In genomic region chr14:92460916-92461579, GRCh38 we compare ENCODE assay signal across 1 cellular context.
A peak's percentile ranks its signal among the peaks of the same experiment; 100 is the strongest.
TF ChIP-seq lines count a peak whose summit lies in the region.

No MANE protein-coding gene starts in this region.

TF ChIP-seq in GM12878, 131 proteins besides CTCF, POLR2A, EP300 and RAD21 (continued from another document and continues in another):
- TF ChIP-seq, protein P1, sequence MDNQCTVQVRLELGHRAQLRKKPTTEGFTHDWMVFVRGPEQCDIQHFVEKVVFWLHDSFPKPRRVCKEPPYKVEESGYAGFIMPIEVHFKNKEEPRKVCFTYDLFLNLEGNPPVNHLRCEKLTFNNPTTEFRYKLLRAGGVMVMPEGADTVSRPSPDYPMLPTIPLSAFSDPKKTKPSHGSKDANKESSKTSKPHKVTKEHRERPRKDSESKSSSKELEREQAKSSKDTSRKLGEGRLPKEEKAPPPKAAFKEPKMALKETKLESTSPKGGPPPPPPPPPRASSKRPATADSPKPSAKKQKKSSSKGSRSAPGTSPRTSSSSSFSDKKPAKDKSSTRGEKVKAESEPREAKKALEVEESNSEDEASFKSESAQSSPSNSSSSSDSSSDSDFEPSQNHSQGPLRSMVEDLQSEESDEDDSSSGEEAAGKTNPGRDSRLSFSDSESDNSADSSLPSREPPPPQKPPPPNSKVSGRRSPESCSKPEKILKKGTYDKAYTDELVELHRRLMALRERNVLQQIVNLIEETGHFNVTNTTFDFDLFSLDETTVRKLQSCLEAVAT (IDR thresholded peaks at IDR 0.05), result no peak
- TF ChIP-seq CHD4 (IDR thresholded peaks at IDR 0.05), result no peak
- TF ChIP-seq JUNB (IDR thresholded peaks at IDR 0.05), result no peak
- no peak for TF ChIP-seq CBX3 (IDR thresholded peaks at IDR 0.05; ENCODE audit: borderline replicate concordance, low read depth)
- no peak for TF ChIP-seq ELK1 (IDR thresholded peaks at IDR 0.05; ENCODE audit: low read depth, low read length)
- TF ChIP-seq TBL1XR1 (IDR thresholded peaks at IDR 0.05; ENCODE audit: low read depth, low read length), result no peak
- TF ChIP-seq SPI1 (IDR thresholded peaks at IDR 0.05; ENCODE audit: borderline replicate concordance, insufficient read depth, low read depth, low read length), result peak; percentile 66
- peak; percentile 51; the same call in 1 of the 2 replicates for TF ChIP-seq RAD51 (IDR thresholded peaks at IDR 0.05)
- TF ChIP-seq TARDBP (IDR thresholded peaks at IDR 0.05; ENCODE audit: borderline replicate concordance), result no peak
- TF ChIP-seq E4F1 (IDR thresholded peaks at IDR 0.05; ENCODE audit: borderline replicate concordance, partially characterized antibody), result no peak
- no peak for TF ChIP-seq RBBP5 (conservative IDR thresholded peaks at IDR 0.05)
- no peak for TF ChIP-seq FOXK2 (IDR thresholded peaks at IDR 0.05)
- no peak for TF ChIP-seq NR2F1 (conservative IDR thresholded peaks at IDR 0.05)
- no peak for TF ChIP-seq SREBF1 (IDR thresholded peaks at IDR 0.05; ENCODE audit: low read length)
- TF ChIP-seq TCF12 (IDR thresholded peaks at IDR 0.05; ENCODE audit: low read depth, low read length), result 0 out of 2 replicates have a peak, but pooled peaks have one; percentile 11
- TF ChIP-seq KDM1A (IDR thresholded peaks at IDR 0.05; ENCODE audit: borderline replicate concordance), result no peak
- TF ChIP-seq MYC (IDR thresholded peaks at IDR 0.05; ENCODE audit: insufficient read depth, insufficient read length, insufficient replicate concordance, low read length, severe bottlenecking), result no peak
- no peak for TF ChIP-seq SRF (IDR thresholded peaks at IDR 0.05; ENCODE audit: low read depth in 2 of 2, low read length in 2 of 2)
- TF ChIP-seq ZNF622 (IDR thresholded peaks at IDR 0.05), result no peak
- no peak for TF ChIP-seq PAX8 (IDR thresholded peaks at IDR 0.05)
- TF ChIP-seq, protein P2, sequence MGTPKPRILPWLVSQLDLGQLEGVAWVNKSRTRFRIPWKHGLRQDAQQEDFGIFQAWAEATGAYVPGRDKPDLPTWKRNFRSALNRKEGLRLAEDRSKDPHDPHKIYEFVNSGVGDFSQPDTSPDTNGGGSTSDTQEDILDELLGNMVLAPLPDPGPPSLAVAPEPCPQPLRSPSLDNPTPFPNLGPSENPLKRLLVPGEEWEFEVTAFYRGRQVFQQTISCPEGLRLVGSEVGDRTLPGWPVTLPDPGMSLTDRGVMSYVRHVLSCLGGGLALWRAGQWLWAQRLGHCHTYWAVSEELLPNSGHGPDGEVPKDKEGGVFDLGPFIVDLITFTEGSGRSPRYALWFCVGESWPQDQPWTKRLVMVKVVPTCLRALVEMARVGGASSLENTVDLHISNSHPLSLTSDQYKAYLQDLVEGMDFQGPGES (IDR thresholded peaks at IDR 0.05), result no peak
- TF ChIP-seq ZBTB33 (IDR thresholded peaks at IDR 0.05), result no peak
- no peak for TF ChIP-seq BRCA1 (IDR thresholded peaks at IDR 0.05; ENCODE audit: low read depth, low read length)
- TF ChIP-seq, protein P3, sequence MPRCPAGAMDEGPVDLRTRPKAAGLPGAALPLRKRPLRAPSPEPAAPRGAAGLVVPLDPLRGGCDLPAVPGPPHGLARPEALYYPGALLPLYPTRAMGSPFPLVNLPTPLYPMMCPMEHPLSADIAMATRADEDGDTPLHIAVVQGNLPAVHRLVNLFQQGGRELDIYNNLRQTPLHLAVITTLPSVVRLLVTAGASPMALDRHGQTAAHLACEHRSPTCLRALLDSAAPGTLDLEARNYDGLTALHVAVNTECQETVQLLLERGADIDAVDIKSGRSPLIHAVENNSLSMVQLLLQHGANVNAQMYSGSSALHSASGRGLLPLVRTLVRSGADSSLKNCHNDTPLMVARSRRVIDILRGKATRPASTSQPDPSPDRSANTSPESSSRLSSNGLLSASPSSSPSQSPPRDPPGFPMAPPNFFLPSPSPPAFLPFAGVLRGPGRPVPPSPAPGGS (IDR thresholded peaks at IDR 0.05; ENCODE audit: borderline replicate concordance, insufficient read depth, low read depth, low read length, poor library complexity, severe bottlenecking), result no peak
- TF ChIP-seq POLR2AphosphoS2 (IDR thresholded peaks at IDR 0.05; ENCODE audit: low read depth, low read length), result no peak
- no peak; the same call in 1 of the 2 replicates for TF ChIP-seq NBN (IDR thresholded peaks at IDR 0.05)
- TF ChIP-seq ASH2L (IDR thresholded peaks at IDR 0.05; ENCODE audit: borderline replicate concordance, low read depth), result no peak
- no peak for TF ChIP-seq ZNF207 (IDR thresholded peaks at IDR 0.05; ENCODE audit: borderline replicate concordance)
- peak; percentile 42; the same call in 1 of the 2 replicates for TF ChIP-seq DPF2 (IDR thresholded peaks at IDR 0.05)
- TF ChIP-seq IRF4 (IDR thresholded peaks at IDR 0.05; ENCODE audit: low read depth, low read length), result 0 out of 2 replicates have a peak, but pooled peaks have one; percentile 23
- no peak for TF ChIP-seq ZSCAN29 (IDR thresholded peaks at IDR 0.05)
- peak; percentile 61 to 64 for TF ChIP-seq IKZF2 (IDR thresholded peaks at IDR 0.05)
- TF ChIP-seq, protein P4, sequence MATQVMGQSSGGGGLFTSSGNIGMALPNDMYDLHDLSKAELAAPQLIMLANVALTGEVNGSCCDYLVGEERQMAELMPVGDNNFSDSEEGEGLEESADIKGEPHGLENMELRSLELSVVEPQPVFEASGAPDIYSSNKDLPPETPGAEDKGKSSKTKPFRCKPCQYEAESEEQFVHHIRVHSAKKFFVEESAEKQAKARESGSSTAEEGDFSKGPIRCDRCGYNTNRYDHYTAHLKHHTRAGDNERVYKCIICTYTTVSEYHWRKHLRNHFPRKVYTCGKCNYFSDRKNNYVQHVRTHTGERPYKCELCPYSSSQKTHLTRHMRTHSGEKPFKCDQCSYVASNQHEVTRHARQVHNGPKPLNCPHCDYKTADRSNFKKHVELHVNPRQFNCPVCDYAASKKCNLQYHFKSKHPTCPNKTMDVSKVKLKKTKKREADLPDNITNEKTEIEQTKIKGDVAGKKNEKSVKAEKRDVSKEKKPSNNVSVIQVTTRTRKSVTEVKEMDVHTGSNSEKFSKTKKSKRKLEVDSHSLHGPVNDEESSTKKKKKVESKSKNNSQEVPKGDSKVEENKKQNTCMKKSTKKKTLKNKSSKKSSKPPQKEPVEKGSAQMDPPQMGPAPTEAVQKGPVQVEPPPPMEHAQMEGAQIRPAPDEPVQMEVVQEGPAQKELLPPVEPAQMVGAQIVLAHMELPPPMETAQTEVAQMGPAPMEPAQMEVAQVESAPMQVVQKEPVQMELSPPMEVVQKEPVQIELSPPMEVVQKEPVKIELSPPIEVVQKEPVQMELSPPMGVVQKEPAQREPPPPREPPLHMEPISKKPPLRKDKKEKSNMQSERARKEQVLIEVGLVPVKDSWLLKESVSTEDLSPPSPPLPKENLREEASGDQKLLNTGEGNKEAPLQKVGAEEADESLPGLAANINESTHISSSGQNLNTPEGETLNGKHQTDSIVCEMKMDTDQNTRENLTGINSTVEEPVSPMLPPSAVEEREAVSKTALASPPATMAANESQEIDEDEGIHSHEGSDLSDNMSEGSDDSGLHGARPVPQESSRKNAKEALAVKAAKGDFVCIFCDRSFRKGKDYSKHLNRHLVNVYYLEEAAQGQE (IDR thresholded peaks at IDR 0.05; ENCODE audit: low read depth, low read length), result no peak
- no peak for TF ChIP-seq GABPA (IDR thresholded peaks at IDR 0.05; ENCODE audit: low read depth)
- no peak for TF ChIP-seq ZNF384 (IDR thresholded peaks at IDR 0.05; ENCODE audit: borderline replicate concordance, low read depth, low read length)
- TF ChIP-seq, protein P5, sequence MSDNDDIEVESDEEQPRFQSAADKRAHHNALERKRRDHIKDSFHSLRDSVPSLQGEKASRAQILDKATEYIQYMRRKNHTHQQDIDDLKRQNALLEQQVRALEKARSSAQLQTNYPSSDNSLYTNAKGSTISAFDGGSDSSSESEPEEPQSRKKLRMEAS (IDR thresholded peaks at IDR 0.05; ENCODE audit: low read depth, low read length), result no peak
- no peak for TF ChIP-seq SMAD5 (IDR thresholded peaks at IDR 0.05; ENCODE audit: low read depth)
- peak; percentile 64 for TF ChIP-seq RELA (IDR thresholded peaks at IDR 0.05; ENCODE audit: borderline replicate concordance, partially characterized antibody)
- TF ChIP-seq, protein P6, sequence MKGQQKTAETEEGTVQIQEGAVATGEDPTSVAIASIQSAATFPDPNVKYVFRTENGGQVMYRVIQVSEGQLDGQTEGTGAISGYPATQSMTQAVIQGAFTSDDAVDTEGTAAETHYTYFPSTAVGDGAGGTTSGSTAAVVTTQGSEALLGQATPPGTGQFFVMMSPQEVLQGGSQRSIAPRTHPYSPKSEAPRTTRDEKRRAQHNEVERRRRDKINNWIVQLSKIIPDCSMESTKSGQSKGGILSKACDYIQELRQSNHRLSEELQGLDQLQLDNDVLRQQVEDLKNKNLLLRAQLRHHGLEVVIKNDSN (IDR thresholded peaks at IDR 0.05; ENCODE audit: borderline replicate concordance, extremely low read length, insufficient read depth, low read depth, low read length), result peak; percentile 2
- peak in 1 of 2 experiments; percentile 79; a peak in 2 of 4 replicates for TF ChIP-seq ETV6 (conservative IDR thresholded peaks at IDR 0.05 in 1 of 2, IDR thresholded peaks at IDR 0.05 in 1 of 2; ENCODE audit: borderline replicate concordance in 1 of 2, low read depth in 1 of 2)
- TF ChIP-seq, protein P7, sequence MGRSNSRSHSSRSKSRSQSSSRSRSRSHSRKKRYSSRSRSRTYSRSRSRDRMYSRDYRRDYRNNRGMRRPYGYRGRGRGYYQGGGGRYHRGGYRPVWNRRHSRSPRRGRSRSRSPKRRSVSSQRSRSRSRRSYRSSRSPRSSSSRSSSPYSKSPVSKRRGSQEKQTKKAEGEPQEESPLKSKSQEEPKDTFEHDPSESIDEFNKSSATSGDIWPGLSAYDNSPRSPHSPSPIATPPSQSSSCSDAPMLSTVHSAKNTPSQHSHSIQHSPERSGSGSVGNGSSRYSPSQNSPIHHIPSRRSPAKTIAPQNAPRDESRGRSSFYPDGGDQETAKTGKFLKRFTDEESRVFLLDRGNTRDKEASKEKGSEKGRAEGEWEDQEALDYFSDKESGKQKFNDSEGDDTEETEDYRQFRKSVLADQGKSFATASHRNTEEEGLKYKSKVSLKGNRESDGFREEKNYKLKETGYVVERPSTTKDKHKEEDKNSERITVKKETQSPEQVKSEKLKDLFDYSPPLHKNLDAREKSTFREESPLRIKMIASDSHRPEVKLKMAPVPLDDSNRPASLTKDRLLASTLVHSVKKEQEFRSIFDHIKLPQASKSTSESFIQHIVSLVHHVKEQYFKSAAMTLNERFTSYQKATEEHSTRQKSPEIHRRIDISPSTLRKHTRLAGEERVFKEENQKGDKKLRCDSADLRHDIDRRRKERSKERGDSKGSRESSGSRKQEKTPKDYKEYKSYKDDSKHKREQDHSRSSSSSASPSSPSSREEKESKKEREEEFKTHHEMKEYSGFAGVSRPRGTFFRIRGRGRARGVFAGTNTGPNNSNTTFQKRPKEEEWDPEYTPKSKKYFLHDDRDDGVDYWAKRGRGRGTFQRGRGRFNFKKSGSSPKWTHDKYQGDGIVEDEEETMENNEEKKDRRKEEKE (IDR thresholded peaks at IDR 0.05), result no peak
